ENCODE assay signal across 16 cellular contexts in the genomic region with DNA sequence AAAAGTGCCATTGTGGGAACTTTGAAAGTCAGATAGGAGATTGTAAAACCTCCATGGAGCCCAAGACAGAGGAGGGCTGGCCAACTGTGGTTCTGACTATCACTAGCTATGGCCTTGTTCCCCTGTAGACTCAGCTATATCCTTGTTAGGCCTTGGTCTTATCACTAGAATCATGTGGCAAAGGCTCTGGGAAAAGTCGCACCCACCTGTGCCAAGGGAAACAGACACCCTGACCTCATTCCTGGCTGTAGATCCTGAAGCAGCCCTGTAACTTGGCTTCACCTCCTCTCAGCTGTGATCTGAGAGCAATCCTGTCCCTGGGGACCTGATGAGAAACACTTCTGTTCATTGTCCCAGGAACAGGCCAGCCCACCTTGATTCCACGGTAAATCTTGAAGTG.
"Had no signal": no experiment of that assay in that cellular context is flagged by ENCODE, and none has a peak within 500 bp of the region (broad histone marks: within the 10 kb centered on the region; RNA-seq: fewer than 3 reads in every experiment).

No MANE protein-coding gene starts in this region.

- H3K27ac ChIP-seq: heart right ventricle, transverse colon, uterus had no signal

- H3K4me3 Mint-ChIP-seq: activated naive CD4-positive, alpha-beta T cell treated with anti-CD3 and anti-CD28 coated beads, Interleukin-2, amount 10 ng/mL, durations not matched to agents 7 days and 5 days; natural killer cell treated with Interleukin-12 subunit alpha and Interleukin-12 subunit beta and Interleukin-15 and Interleukin-18, amount 100 ng/mL, for 72 hours; T-helper 1 cell treated with Interleukin-12 subunit alpha and Interleukin-12 subunit beta and Interleukin-4 antibody, amounts not matched to agents 30 μg/mL and 1 μg/mL, for 36 hours had no signal

- H3K27me3 Mint-ChIP-seq: activated naive CD4-positive, alpha-beta T cell treated with anti-CD3 and anti-CD28 coated beads, Interleukin-2, amount 10 ng/mL, durations not matched to agents 7 days and 5 days; natural killer cell treated with Interleukin-12 subunit alpha and Interleukin-12 subunit beta and Interleukin-15 and Interleukin-18, amount 100 ng/mL, for 72 hours had no signal

- H3K4me1 Mint-ChIP-seq: activated naive CD4-positive, alpha-beta T cell treated with anti-CD3 and anti-CD28 coated beads, Interleukin-2, amount 10 ng/mL, durations not matched to agents 7 days and 5 days had no signal

- H3K4me1 ChIP-seq: heart right ventricle, transverse colon, uterus had no signal

- H3K9me3 Mint-ChIP-seq: activated naive CD4-positive, alpha-beta T cell treated with anti-CD3 and anti-CD28 coated beads, Interleukin-2, amount 10 ng/mL, durations not matched to agents 7 days and 5 days; T-helper 1 cell treated with Interleukin-12 subunit alpha and Interleukin-12 subunit beta and Interleukin-4 antibody, amounts not matched to agents 30 μg/mL and 1 μg/mL, for 36 hours had no signal

- ATAC-seq: heart right ventricle; natural killer cell treated with Interleukin-12 subunit alpha and Interleukin-12 subunit beta and Interleukin-15 and Interleukin-18, amount 100 ng/mL, for 72 hours had no signal

- H3K27me3 ChIP-seq: heart right ventricle, transverse colon, uterus had no signal

- H3K36me3 Mint-ChIP-seq: activated naive CD4-positive, alpha-beta T cell treated with anti-CD3 and anti-CD28 coated beads, Interleukin-2, amount 10 ng/mL, durations not matched to agents 7 days and 5 days had no signal

- H3K9me3 ChIP-seq: transverse colon, uterus had no signal

- FAIRE-seq: colon, endometrium had no signal

- H3K27ac Mint-ChIP-seq: activated naive CD4-positive, alpha-beta T cell treated with anti-CD3 and anti-CD28 coated beads, Interleukin-2, amount 10 ng/mL, durations not matched to agents 7 days and 5 days; natural killer cell treated with Interleukin-12 subunit alpha and Interleukin-12 subunit beta and Interleukin-15 and Interleukin-18, amount 100 ng/mL, for 72 hours; T-helper 1 cell treated with Interleukin-12 subunit alpha and Interleukin-12 subunit beta and Interleukin-4 antibody, amounts not matched to agents 30 μg/mL and 1 μg/mL, for 36 hours had no signal

- H3K4me3 ChIP-seq: heart right ventricle, transverse colon, uterus had no signal

- H3K36me3 ChIP-seq: heart right ventricle, transverse colon, uterus had no signal

- DNase-seq: activated CD4-positive, alpha-beta T cell treated with anti-CD3 and anti-CD28 coated beads, Interleukin-2, amount 50 U/mL, for 1 hour; activated CD8-positive, alpha-beta memory T cell treated with anti-CD3 and anti-CD28 coated beads, Interleukin-2, amount 50 U/mL, for 4 hours; activated effector memory CD4-positive, alpha-beta T cell treated with Interleukin-2 at 50 U/mL for 16 hours; activated naive CD4-positive, alpha-beta T cell treated with anti-CD3 and anti-CD28 coated beads, Interleukin-2, amount 10 ng/mL, durations not matched to agents 7 days and 5 days; activated T-cell treated with anti-CD3 and anti-CD28 coated beads, Interleukin-2, amount 50 U/mL, for 48 hours; central memory CD4-positive, alpha-beta T cell; heart right ventricle; stimulated activated CD4-positive, alpha-beta T cell treated with anti-CD3 and anti-CD28 coated beads, Interleukin-12 subunit alpha, Interleukin-12 subunit beta, amount 100 ng/mL, for 4 hours; stimulated activated CD4-positive, alpha-beta T cell treated with anti-CD3 and anti-CD28 coated beads, Interleukin-1b, Interleukin-23, amount 100 ng/mL, for 48 hours; stimulated activated naive CD4-positive, alpha-beta T cell treated with Interleukin-2 at 50 U/mL for 16 hours; transverse colon; uterus had no signal
